ENCODE assay signal across 17 cellular contexts in genomic region chr1:47689894-47690293, GRCh38.
"Had no signal": no experiment of that assay in that cellular context is flagged by ENCODE, and none has a peak within 500 bp of the region (broad histone marks: within the 10 kb centered on the region; RNA-seq: fewer than 3 reads in every experiment).

No MANE protein-coding gene starts in this region.

- H3K4me3 ChIP-seq: lung, right atrium auricular region, upper lobe of left lung had no signal

- H3K27me3 ChIP-seq: right atrium auricular region, upper lobe of left lung had no signal

- H3K9me3 ChIP-seq: right atrium auricular region, upper lobe of left lung had no signal

- H3K27ac ChIP-seq: epithelial cell of prostate, right atrium auricular region, upper lobe of left lung had no signal

- DNase-seq: activated CD4-positive, alpha-beta T cell treated with anti-CD3 and anti-CD28 coated beads, Interleukin-2, amount 50 U/mL, for 1 hour; activated T-cell treated with anti-CD3 and anti-CD28 coated beads, Interleukin-2, amount 50 U/mL, for 24 hours; amniotic stem cell; effector memory CD8-positive, alpha-beta T cell; foreskin melanocyte; immature natural killer cell; left colon; naive B cell; small intestine; stimulated activated CD4-positive, alpha-beta T cell treated with anti-CD3 and anti-CD28 coated beads, Interleukin-4, amount 100 ng/mL, for 4 hours; stimulated activated CD8-positive, alpha-beta memory T cell treated with anti-CD3 and anti-CD28 coated beads, Interleukin-4, amount 100 ng/mL, for 48 hours; stimulated activated naive CD4-positive, alpha-beta T cell treated with Interleukin-2 at 50 U/mL for 16 hours; T-helper 9 cell had no signal

- H3K4me1 ChIP-seq: right atrium auricular region, upper lobe of left lung had no signal

- ATAC-seq: effector memory CD8-positive, alpha-beta T cell had no signal

- H3K36me3 ChIP-seq: right atrium auricular region, upper lobe of left lung had no signal
